12 cellular contexts compared by ENCODE assay signal in the genomic region with DNA sequence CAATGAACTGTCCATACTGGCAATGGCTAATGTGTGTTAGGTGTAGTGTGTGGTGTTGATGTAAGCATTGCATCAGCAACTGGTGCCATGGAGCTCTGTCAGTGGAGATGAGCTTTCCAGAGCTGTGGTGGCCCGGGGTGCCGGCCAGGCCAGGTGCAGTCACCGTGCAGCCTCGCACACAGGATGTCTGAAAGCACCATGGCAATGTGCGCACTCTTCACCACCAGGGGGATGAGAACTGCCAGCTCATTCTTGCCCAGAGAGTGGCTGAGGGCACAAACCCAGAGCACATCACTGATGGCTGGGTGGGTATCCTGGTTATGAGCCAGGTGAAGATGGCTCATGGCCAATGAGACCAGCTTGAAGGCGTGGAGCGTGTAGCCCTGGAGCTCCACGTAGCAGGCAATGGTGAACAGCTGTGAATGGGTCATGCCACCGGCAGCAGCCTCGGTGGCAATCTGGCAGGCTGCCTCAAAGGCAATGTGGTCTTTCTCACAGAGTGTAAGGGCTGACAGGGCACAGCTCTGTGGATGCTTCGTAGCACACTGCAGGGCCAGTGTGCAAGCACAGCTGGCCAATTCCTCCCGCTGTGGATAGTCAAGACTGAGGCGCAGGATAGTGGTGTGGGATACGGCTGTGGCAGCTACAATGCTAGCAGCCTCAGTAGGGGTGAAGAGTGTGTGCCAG. TPM values are rescaled to one million over a fixed set of nuclear protein-coding genes. Genes with fewer than 3 reads are reported as not detected.
DNase-seq lines count a peak whose midpoint lies in the region; ATAC-seq and TF ChIP-seq lines count a peak whose summit lies in the region.
"Not testable (repeated sequence)": the region's sequence is repeated elsewhere in the genome, so short reads cannot be mapped to it uniquely, and the experiment has no call there.
"Had no signal": no experiment of that assay in that cellular context is flagged by ENCODE, and none has a peak within 500 bp of the region (broad histone marks: within the 10 kb centered on the region; RNA-seq: fewer than 3 reads in every experiment).

No MANE protein-coding gene starts in this region.

- not testable (repeated sequence) for H3K27ac ChIP-seq in foreskin keratinocyte

- H3K27me3 ChIP-seq in foreskin keratinocyte, result peaks cover 11% of the 10 kb centered on the region

- DNase-seq in DMS 273 (lab: John Stamatoyannopoulos, UW; ENCODE audit: unreplicated experiment), result peak; percentile 71
- DNase-seq in NCI-H1092 treated with DMSO at 0.1 percent for 48 hours (lab: John Stamatoyannopoulos, UW), result peak; percentile 4
- peak; percentile 41 to 81 for DNase-seq in NCI-H446 (lab: John Stamatoyannopoulos, UW)
- peak; percentile 8 for DNase-seq in RPMI8226
- DNase-seq in foreskin keratinocyte; left colon; stimulated activated naive CD8-positive, alpha-beta T cell treated with anti-CD3 and anti-CD28 coated beads, Interleukin-15, Interleukin-2, amounts not matched to agents 100 U/mL and 50 U/mL, for 24 hours: not testable (repeated sequence)

- ATAC-seq in foreskin keratinocyte (peak; percentile 48), left colon (peak; percentile 42)
- ATAC-seq in stimulated activated naive CD8-positive, alpha-beta T cell treated with anti-CD3 and anti-CD28 coated beads, Interleukin-15, Interleukin-2, amounts not matched to agents 100 U/mL and 50 U/mL, for 24 hours, result peak; percentile 26

- intact Hi-C loops in left colon (cut with DNase I, micrococcal nuclease), result not testable (repeated sequence)

- H3K4me1 ChIP-seq in foreskin keratinocyte, result not testable (repeated sequence)

- TF ChIP-seq CTCF in foreskin keratinocyte (conservative IDR thresholded peaks at IDR 0.05), result not testable (repeated sequence)

RNA-seq across cellular contexts. Expression of a gene that starts 4.5 kb away (rescaled TPM):
- total RNA-seq in foreskin keratinocyte (not detected in 2 replicates), left colon (not detected)
- not detected in 2 replicates for polyA plus RNA-seq in foreskin keratinocyte
- total RNA-seq: H7, K562, LHCN-M2, SK-MEL-5, T-helper 17 cell had no signal
- polyA plus RNA-seq: K562 had no signal
